Comparison of ENCODE assay signal across 2 cellular contexts in the genomic region with DNA sequence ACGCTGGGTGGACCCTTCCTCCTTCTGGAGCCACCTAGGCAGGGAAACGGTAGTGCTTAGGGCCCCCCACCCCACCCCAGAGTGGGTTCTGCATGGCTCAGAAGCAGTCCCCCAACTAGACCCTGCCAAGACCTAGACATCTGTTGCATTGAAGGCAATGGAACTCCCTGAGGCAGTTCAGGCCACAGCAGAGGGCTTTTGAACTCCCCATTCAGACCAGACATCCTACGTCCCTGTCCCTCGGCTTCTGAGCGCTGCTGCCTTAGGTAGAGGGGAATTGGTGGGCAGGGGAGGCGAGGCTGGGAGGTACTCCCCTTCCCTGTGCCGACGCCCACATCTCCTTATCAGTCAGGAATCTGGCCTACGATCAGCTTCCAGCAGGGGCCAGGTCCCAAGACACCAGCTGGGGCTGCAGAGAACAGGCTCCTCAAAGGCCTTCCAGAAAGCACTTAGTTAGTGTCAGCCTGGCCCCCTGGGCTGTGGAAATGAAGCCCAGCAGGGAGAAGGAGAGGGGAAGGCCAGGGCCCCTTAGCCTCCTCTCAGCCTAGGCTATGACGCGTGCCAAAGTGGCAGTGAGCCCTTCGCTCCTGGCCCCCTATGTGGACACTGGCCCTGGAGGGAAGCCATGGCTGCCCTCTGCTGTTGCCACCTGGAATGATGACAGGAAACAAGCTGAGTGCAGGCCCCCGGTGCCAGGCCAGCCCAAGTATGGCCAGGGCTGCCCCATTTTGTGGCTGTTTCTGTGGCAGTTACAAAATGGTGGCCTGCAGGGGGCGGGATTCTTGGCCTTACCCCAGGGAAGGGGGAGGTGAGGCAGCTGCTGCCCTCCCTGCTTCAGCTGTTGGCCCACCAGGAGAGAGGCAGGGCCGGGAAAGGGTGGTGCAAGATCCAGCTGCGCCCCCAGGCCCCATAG.
TF ChIP-seq lines count a peak whose summit lies in the region.

No MANE protein-coding gene starts in this region.

TF ChIP-seq in Ishikawa, 13 proteins besides CTCF, POLR2A, EP300 and RAD21:
- peak; percentile 39; the same call in 1 of the 2 replicates for TF ChIP-seq YY1 (IDR thresholded peaks at IDR 0.05; ENCODE audit: low read depth)
- no peak for TF ChIP-seq EGR1 (IDR thresholded peaks at IDR 0.05)

TF ChIP-seq in H1, 55 proteins besides CTCF, POLR2A, EP300 and RAD21:
- TF ChIP-seq CHD1 (IDR thresholded peaks at IDR 0.05; ENCODE audit: low read depth, low read length): no peak
- TF ChIP-seq EGR1 (IDR thresholded peaks at IDR 0.05; ENCODE audit: borderline replicate concordance, low read depth, low read length): peak; percentile 50; the same call in 1 of the 2 replicates
- TF ChIP-seq GABPA (IDR thresholded peaks at IDR 0.05; ENCODE audit: borderline replicate concordance, insufficient read depth, low read length): no peak
- no peak for TF ChIP-seq TCF12 (IDR thresholded peaks at IDR 0.05; ENCODE audit: low read depth, low read length)
- TF ChIP-seq ASH2L (IDR thresholded peaks at IDR 0.05; ENCODE audit: low read length): no peak
- TF ChIP-seq YY1 (IDR thresholded peaks at IDR 0.05; ENCODE audit: low read depth, low read length): peak; percentile 95
- TF ChIP-seq TEAD4 (IDR thresholded peaks at IDR 0.05; ENCODE audit: low read depth, low read length): 0 out of 2 replicates have a peak, but pooled peaks have one; percentile 35
- TF ChIP-seq ZNF274 (IDR thresholded peaks at IDR 0.05; ENCODE audit: borderline replicate concordance, extremely low read depth, low read length): no peak
- no peak for TF ChIP-seq TAF1 (IDR thresholded peaks at IDR 0.05; ENCODE audit: low read depth, low read length)
- 0 out of 2 replicates have a peak, but pooled peaks have one; percentile 33 for TF ChIP-seq SP4 (IDR thresholded peaks at IDR 0.05; ENCODE audit: low read length)
- TF ChIP-seq RXRA (IDR thresholded peaks at IDR 0.05; ENCODE audit: insufficient read depth, low read depth, low read length): no peak
